9 cellular contexts compared by ENCODE assay signal in the genomic region with DNA sequence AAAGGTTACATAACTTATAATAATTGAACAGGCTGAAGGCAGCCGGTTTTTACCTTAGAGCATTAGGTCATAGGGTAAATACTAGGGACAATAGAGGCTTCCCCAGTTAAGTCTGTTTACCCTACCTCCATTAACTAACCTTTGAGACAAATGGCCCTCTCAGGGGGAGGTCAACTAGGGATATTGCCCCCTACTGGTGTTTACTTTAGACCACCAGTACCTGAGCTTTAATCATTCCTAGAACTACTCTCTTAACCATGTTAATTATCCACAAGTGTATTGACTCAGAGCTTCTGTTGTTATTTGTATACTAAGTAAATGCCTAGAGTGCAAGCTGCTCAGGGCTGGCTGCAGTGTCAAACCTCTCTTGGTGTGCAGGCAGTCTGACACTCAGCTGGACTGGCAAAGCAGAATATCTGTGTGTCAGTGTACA. TPM values are rescaled to one million over a fixed set of nuclear protein-coding genes. Genes with fewer than 3 reads are reported as not detected.
DNase-seq lines count a peak whose midpoint lies in the region; TF ChIP-seq lines count a peak whose summit lies in the region.
"Not testable (repeated sequence)": the region's sequence is repeated elsewhere in the genome, so short reads cannot be mapped to it uniquely, and the experiment has no call there.
"Had no signal": no experiment of that assay in that cellular context is flagged by ENCODE, and none has a peak within 500 bp of the region (broad histone marks: within the 10 kb centered on the region; RNA-seq: fewer than 3 reads in every experiment).

No MANE protein-coding gene starts in this region.

- not testable (repeated sequence) for H2AFZ ChIP-seq in H9 (ENCODE audit: low read length)
- H2AFZ ChIP-seq in MM.1S (ENCODE audit: low read length), result 0 out of 2 replicates have a peak overlapping the region, but pooled peaks have one; percentile 13

- TF ChIP-seq CTCF in H9 (conservative IDR thresholded peaks at IDR 0.05) (peak; percentile 35; the same call in 2 of the 3 replicates), endodermal cell (conservative IDR thresholded peaks at IDR 0.05) (peak; percentile 56)
- not testable (repeated sequence) for TF ChIP-seq CTCF in MM.1S (IDR thresholded peaks at IDR 0.05; ENCODE audit: low read length); progenitor cell of endocrine pancreas (IDR thresholded peaks at IDR 0.05; ENCODE audit: unreplicated experiment)

- H3K27me3 ChIP-seq in H9 (ENCODE audit: insufficient read depth, low read length), result peaks cover 20% of the 10 kb centered on the region
- H3K27me3 ChIP-seq in MM.1S (replicated peaks; ENCODE audit: insufficient read depth, low read length); endodermal cell (ENCODE audit: control insufficient read depth, insufficient read depth, low read length, poor library complexity, severe bottlenecking): not testable (repeated sequence)

- not testable (repeated sequence) for H3K4me2 ChIP-seq in H9 (ENCODE audit: insufficient read depth, insufficient read length, low read length)
- peak overlapping the region; percentile 28; the same call in 1 of the 2 replicates for H3K4me2 ChIP-seq in MM.1S (ENCODE audit: low read depth, low read length)

- H3K9me3 Mint-ChIP-seq in H9 (peaks cover 25 to 28% of the 10 kb centered on the region in 2 experiments), endodermal cell (peaks cover 44% of the 10 kb centered on the region), progenitor cell of endocrine pancreas (ENCODE audit: low read depth) (peaks cover 69% of the 10 kb centered on the region)

- not testable (repeated sequence) for H3K14ac ChIP-seq in H9 (ENCODE audit: insufficient read depth, low read length)

- H3K36me3 Mint-ChIP-seq in H9 (ENCODE audit: insufficient read depth in 1 of 3, low read depth in 3 of 3) (peaks cover 9 to 30% (median 19%) of the 10 kb centered on the region in 3 experiments), endodermal cell (ENCODE audit: low read depth) (peaks cover 36% of the 10 kb centered on the region), progenitor cell of endocrine pancreas (ENCODE audit: insufficient read depth) (peaks cover 65% of the 10 kb centered on the region)

- H2BK120ac ChIP-seq in H9 (ENCODE audit: low read depth, low read length, poor library complexity, severe bottlenecking), result not testable (repeated sequence)

- not testable (repeated sequence) for H3K56ac ChIP-seq in H9 (ENCODE audit: insufficient read length, low read depth, low read length)

- H3K23ac ChIP-seq in H9 (ENCODE audit: insufficient read length, low read depth, low read length), result not testable (repeated sequence)

- not testable (repeated sequence) for H3T11ph ChIP-seq in H9 (ENCODE audit: low read length)

- not testable (repeated sequence) for H3K79me2 ChIP-seq in H9 (ENCODE audit: insufficient read depth, low read length); MM.1S (ENCODE audit: low read length)

- not testable (repeated sequence) for H3K36me3 ChIP-seq in MM.1S (replicated peaks; ENCODE audit: insufficient read depth, low read length); endodermal cell (ENCODE audit: control insufficient read depth, insufficient read depth, low read length)

- H3K9me2 ChIP-seq in MM.1S (replicated peaks; ENCODE audit: insufficient read depth, low read length), result not testable (repeated sequence)

- not testable (repeated sequence) for H3K4me1 ChIP-seq in H9 (ENCODE audit: insufficient read depth, low read length); MM.1S (ENCODE audit: low read length); endodermal cell (ENCODE audit: control insufficient read depth, insufficient read depth, low read length)

- WGBS in H9 (ENCODE audit: extremely low coverage, insufficient read length, low lambda C conversion rate), result no CpG with 5 or more reads among the region's 1 CpG
- 6% methylated on average over 1 of the region's 1 CpG; no CpG with 5 or more reads in 1 of the 2 experiments for WGBS in endodermal cell (ENCODE audit: insufficient coverage in 1 of 2, insufficient read length in 1 of 2), 2 experiments

- not testable (repeated sequence) for H3K9ac ChIP-seq in H9 (ENCODE audit: extremely low read depth, insufficient read length, low read length); MM.1S (ENCODE audit: low read length); endodermal cell (ENCODE audit: extremely low read depth, low read length, poor library complexity, severe bottlenecking)

- H2AK5ac ChIP-seq in H9 (ENCODE audit: insufficient read length, low read length), result not testable (repeated sequence)

- not testable (repeated sequence) for H3K27ac Mint-ChIP-seq in H9
- H3K27ac Mint-ChIP-seq in endodermal cell (peak overlapping the region; percentile 52), progenitor cell of endocrine pancreas (peak overlapping the region; percentile 96)

- not testable (repeated sequence) for H3K4me3 ChIP-seq in MM.1S (ENCODE audit: low read length)
- H3K4me3 ChIP-seq in endodermal cell (ENCODE audit: low read length), result peak overlapping the region; percentile 46

- DNase-seq in DMS153 (lab: John Stamatoyannopoulos, UW), result peak; percentile 29
- DNase-seq in H9; MM.1S; progenitor cell of endocrine pancreas (ENCODE audit: low spot score, unreplicated experiment): not testable (repeated sequence)
- peak; percentile 38 for DNase-seq in NCI-H2029 treated with DMSO at 0.1 percent for 48 hours (lab: John Stamatoyannopoulos, UW)
- peak; percentile 88 for DNase-seq in NCI-H774 (lab: John Stamatoyannopoulos, UW)
- DNase-seq in endodermal cell, result peak; percentile 71
- DNase-seq in iPS-NIHi11 (ENCODE audit: low spot score), result peak; percentile 9

- H4K8ac ChIP-seq in H9 (replicated peaks; ENCODE audit: insufficient read length, low read depth, low read length), result not testable (repeated sequence)

- not testable (repeated sequence) for H3K4me3 Mint-ChIP-seq in H9
- H3K4me3 Mint-ChIP-seq in endodermal cell (peak overlapping the region; percentile 7), progenitor cell of endocrine pancreas (ENCODE audit: low read depth) (peak overlapping the region; percentile 14)

- H2BK5ac ChIP-seq in H9 (ENCODE audit: insufficient read length, low read length), result not testable (repeated sequence)

- not testable (repeated sequence) for H2BK12ac ChIP-seq in H9 (ENCODE audit: insufficient read length, low read depth, low read length)

- not testable (repeated sequence) for H3K4ac ChIP-seq in H9 (ENCODE audit: low read depth, low read length)

- peaks cover 86% of the 10 kb centered on the region for H3K27me3 Mint-ChIP-seq in H9 (ENCODE audit: low read depth)
- peaks cover 98% of the 10 kb centered on the region for H3K27me3 Mint-ChIP-seq in endodermal cell (ENCODE audit: insufficient read depth)
- H3K27me3 Mint-ChIP-seq in progenitor cell of endocrine pancreas, result not testable (repeated sequence)

- H3K79me1 ChIP-seq in H9 (ENCODE audit: insufficient read depth, low read depth, low read length, poor library complexity, severe bottlenecking), result not testable (repeated sequence)

- not testable (repeated sequence) for H2BK15ac ChIP-seq in H9 (ENCODE audit: low read depth, low read length)

- not testable (repeated sequence) for H3K4me1 Mint-ChIP-seq in H9; progenitor cell of endocrine pancreas (ENCODE audit: low read depth)
- peaks cover 18% of the 10 kb centered on the region for H3K4me1 Mint-ChIP-seq in endodermal cell

- not testable (repeated sequence) for H3K27ac ChIP-seq in H9 (ENCODE audit: insufficient read length, low read depth, low read length); MM.1S (ENCODE audit: low read length); endodermal cell (ENCODE audit: low read depth, low read length)

- H4K91ac ChIP-seq in H9 (ENCODE audit: insufficient read length, low read depth, low read length), result not testable (repeated sequence)

- H3K9me3 ChIP-seq in H9 (ENCODE audit: control insufficient read depth, low read depth, low read length); MM.1S (replicated peaks; ENCODE audit: insufficient read depth, low read length): not testable (repeated sequence)
- peaks cover 31% of the 10 kb centered on the region for H3K9me3 ChIP-seq in endodermal cell (ENCODE audit: control insufficient read depth, low read length)

- not testable (repeated sequence) for H3F3A ChIP-seq in MM.1S (ENCODE audit: insufficient read depth, low read length)

- H3K23me2 ChIP-seq in H9 (ENCODE audit: insufficient read length, low read depth, low read length, poor library complexity, severe bottlenecking), result not testable (repeated sequence)

- not testable (repeated sequence) for H4K20me1 ChIP-seq in H9 (ENCODE audit: control insufficient read depth, insufficient read depth, insufficient read length); MM.1S (ENCODE audit: insufficient read depth, low read length)

- H2BK20ac ChIP-seq in H9 (ENCODE audit: low read depth, low read length, poor library complexity, severe bottlenecking), result not testable (repeated sequence)

- not testable (repeated sequence) for H3K18ac ChIP-seq in H9 (ENCODE audit: insufficient read length, low read depth, low read length)

- not testable (repeated sequence) for H4K5ac ChIP-seq in H9 (ENCODE audit: insufficient read length, low read depth, low read length)

RNA-seq across cellular contexts. Expression of a gene that starts 52.5 kb away (rescaled TPM):
- total RNA-seq in H9 (2021) (38.2 and 39.7 TPM in 2 replicates), endodermal cell (10 to 100 TPM; 36.6 to 41.6 TPM), progenitor cell of endocrine pancreas (71.7 and 77.7 TPM in 2 replicates)
- polyA plus RNA-seq in endodermal cell (2013, experiment 1 of 2), result 40.1 TPM
- polyA plus RNA-seq in endodermal cell (2013, experiment 2 of 2), result 44.8 TPM
- polyA plus RNA-seq: CD8-positive, alpha-beta memory T cell had no signal
